ENCODE assay signal across 8 cellular contexts in genomic region chr15:45126535-45127158, GRCh38. TPM values are rescaled to one million over a fixed set of nuclear protein-coding genes. Genes with fewer than 3 reads are reported as not detected.
DNase-seq lines count a peak whose midpoint lies in the region; ATAC-seq and TF ChIP-seq lines count a peak whose summit lies in the region.

No MANE protein-coding gene starts in this region.

- POLR2A ChIA-PET in A673 (lab: Charles Lee; ENCODE audit: low non-redundant PET), result no interaction called here

- no peaks in the 10 kb centered on the region for H3K9me3 ChIP-seq in A673 (ENCODE audit: low read depth, low read length, poor library complexity, severe bottlenecking)
- no peaks in the 10 kb centered on the region for H3K9me3 ChIP-seq in OCI-LY1 (ENCODE audit: low read length)
- H3K9me3 ChIP-seq in breast epithelium, result no peaks in the 10 kb centered on the region
- H3K9me3 ChIP-seq in vagina, result no peaks in the 10 kb centered on the region

- CTCF ChIA-PET in A673 (lab: Charles Lee), result interaction anchor here (0.5 to 1.1 kb wide), 4 partner anchors 8 to 158 kb away, joined by 3 to 10 read pairs (median 4); no protein-coding TSS in a partner anchor

- no peaks in the 10 kb centered on the region for H3K9me2 ChIP-seq in OCI-LY1 (ENCODE audit: low read depth, low read length)

- TF ChIP-seq CTCF in A673 (conservative IDR thresholded peaks at IDR 0.05; ENCODE audit: low read depth, low read length) (peak; percentile 79), OCI-LY1 (IDR thresholded peaks at IDR 0.05; ENCODE audit: low read length) (peak; percentile 88), breast epithelium (IDR thresholded peaks at IDR 0.05) (peak; percentile 14 to 34 (median 28)), nephron progenitor cell (IDR thresholded peaks at IDR 0.05) (peak; percentile 44), vagina (IDR thresholded peaks at IDR 0.05) (no peak)

- peaks cover 100% of the 10 kb centered on the region for H3K27me3 Mint-ChIP-seq in nephron progenitor cell (ENCODE audit: low read depth, poor library complexity)

- no peaks in the 10 kb centered on the region for H3K36me3 Mint-ChIP-seq in nephron progenitor cell (ENCODE audit: low read depth)

- H3K4me3 ChIP-seq in A673 (ENCODE audit: low read depth, low read length, poor library complexity, severe bottlenecking) (no peak overlapping the region), OCI-LY1 (ENCODE audit: low read depth, low read length, poor library complexity, severe bottlenecking) (no peak overlapping the region), breast epithelium (no peak overlapping the region), vagina (no peak overlapping the region)

- H3K9me3 Mint-ChIP-seq in nephron progenitor cell, result no peaks in the 10 kb centered on the region

- no peak overlapping the region for H3K4me2 ChIP-seq in OCI-LY1 (ENCODE audit: low read length)

- H2AFZ ChIP-seq in OCI-LY1 (ENCODE audit: low read length), result no peak overlapping the region

- H3K27me3 ChIP-seq in A673 (replicated peaks; ENCODE audit: insufficient read depth, low read depth, low read length, poor library complexity), result no peaks in the 10 kb centered on the region
- no peaks in the 10 kb centered on the region for H3K27me3 ChIP-seq in OCI-LY1 (ENCODE audit: insufficient read depth, low read length)
- H3K27me3 ChIP-seq in breast epithelium, result peaks cover 8 to 24% of the 10 kb centered on the region in 2 donors
- no peaks in the 10 kb centered on the region for H3K27me3 ChIP-seq in vagina

- no peaks in the 10 kb centered on the region for H3K79me2 ChIP-seq in OCI-LY1 (ENCODE audit: insufficient read depth, low read length)

- H3K36me3 ChIP-seq in A673 (ENCODE audit: insufficient read depth, low read length, poor library complexity, severe bottlenecking) (no peaks in the 10 kb centered on the region), OCI-LY1 (ENCODE audit: insufficient read depth, low read length) (no peaks in the 10 kb centered on the region), breast epithelium (no peaks in the 10 kb centered on the region), vagina (no peaks in the 10 kb centered on the region)

- intact Hi-C loops in A673 (cut with micrococcal nuclease; ENCODE audit: unreplicated experiment) (no loop called here), breast epithelium (cut with DNase I; ENCODE audit: low total_unique reads) (no loop called here), vagina (cut with DNase I) (no loop called here)

- BruUV-seq in A673 (replicated peaks; lab: Mats Ljungman, UMichigan), result no TSS peak

- H3K4me1 ChIP-seq in A673 (ENCODE audit: insufficient read depth, low read length, poor library complexity, severe bottlenecking) (no peaks in the 10 kb centered on the region), OCI-LY1 (ENCODE audit: insufficient read depth, low read length, severe bottlenecking) (no peaks in the 10 kb centered on the region), breast epithelium (no peaks in the 10 kb centered on the region), vagina (peaks cover 10% of the 10 kb centered on the region)

- DNase-seq in A673 (ENCODE audit: low spot score) (peak; percentile 56), EL (peak; percentile 36), breast epithelium (ENCODE audit: low spot score in 2 of 2) (no peak), nephron progenitor cell (no peak), vagina (ENCODE audit: extremely low spot score in 2 of 2) (no peak), hepatic stellate cell (ENCODE audit: low spot score) (no peak)

- no peak overlapping the region for H3K27ac ChIP-seq in A673 (ENCODE audit: low read depth, low read length, poor library complexity, severe bottlenecking)
- no peak overlapping the region for H3K27ac ChIP-seq in OCI-LY1 (ENCODE audit: low read depth, low read length, poor library complexity, severe bottlenecking)
- H3K27ac ChIP-seq in breast epithelium, result no peak overlapping the region
- H3K27ac ChIP-seq in vagina, result no peak overlapping the region

- no peak overlapping the region for H3K4me3 Mint-ChIP-seq in nephron progenitor cell

- peaks cover 21% of the 10 kb centered on the region for H3K4me1 Mint-ChIP-seq in nephron progenitor cell

- no peaks in the 10 kb centered on the region for H3F3A ChIP-seq in OCI-LY1 (ENCODE audit: insufficient read depth, low read length)

- TF ChIP-seq POLR2A in breast epithelium (IDR thresholded peaks at IDR 0.05), result no peak
- TF ChIP-seq POLR2A in vagina (IDR thresholded peaks at IDR 0.05), result no peak

- no peak overlapping the region for H3K27ac Mint-ChIP-seq in nephron progenitor cell

- no peaks in the 10 kb centered on the region for H4K20me1 ChIP-seq in OCI-LY1 (ENCODE audit: insufficient read depth, low read length)

- H3K9ac ChIP-seq in OCI-LY1 (ENCODE audit: low read length), result no peak overlapping the region

- ATAC-seq in GM18867 (IDR thresholded peaks at IDR 0.05; ENCODE audit: unreplicated experiment), result no peak

RNA-seq across cellular contexts. Expression of gene DUOXA1, which starts 3.0 kb away (rescaled TPM):
- total RNA-seq in A673 (2021), result 0.95 and 1.1 TPM in 2 replicates
- total RNA-seq in breast epithelium, result 1 to 10 TPM in 2 of 3 donors, under 1 TPM in 1; 0.80 to 3.3 (median 1.0) TPM
- total RNA-seq in vagina, result 66.5 TPM

RNA-seq across cellular contexts. Expression of gene DUOX1, which starts 3.1 kb away (rescaled TPM):
- total RNA-seq in A673 (2021), result 1.4 and 1.7 TPM in 2 replicates
- total RNA-seq in breast epithelium, result 1 to 10 TPM in 2 of 3 donors, under 1 TPM in 1; 0.80 to 7.2 (median 1.6) TPM
- total RNA-seq in vagina, result 98.7 TPM

RNA-seq across cellular contexts. Expression of gene DUOXA2, which starts 12.5 kb away (rescaled TPM):
- total RNA-seq in A673 (2021) (not detected in 2 replicates), breast epithelium (under 1 TPM in 1 of 3 donors, not detected in 2; 0.33 TPM), vagina (1.5 TPM)

RNA-seq across cellular contexts. Expression of gene DUOX2, which starts 12.7 kb away (rescaled TPM):
- 0.98 and 0.99 TPM in 2 replicates for total RNA-seq in A673 (2021)
- under 1 TPM; 0.15 to 0.98 (median 0.16) TPM for total RNA-seq in breast epithelium
- 20.6 TPM for total RNA-seq in vagina

Comparison
In these comparisons a context has a peak if more than half of its experiments do, and no peak if none do; other contexts are left out.
1. DNase-seq: peak in A673 (single experiment) and EL (single experiment); none in breast epithelium (0 of 2), nephron progenitor cell (single experiment), vagina (0 of 2) and hepatic stellate cell (single experiment).
2. CTCF ChIP-seq: peak in A673 (single experiment), OCI-LY1 (single experiment), breast epithelium (3 of 3) and nephron progenitor cell (single experiment); none in vagina (0 of 3).
3. RNA of gene DUOXA1, which starts 3.0 kb away (total RNA-seq): 66.5 TPM in vagina (single experiment); 0.80 to 3.3 TPM in breast epithelium and 0.95 to 1.1 TPM in A673; every median in the first group is over 10 times any median in the second.
4. RNA of gene DUOX1, which starts 3.1 kb away (total RNA-seq): 98.7 TPM in vagina (single experiment); 1.4 to 1.7 TPM in A673 and 0.80 to 7.2 TPM in breast epithelium; every median in the first group is over 10 times any median in the second.